Comparison of ENCODE assay signal across 8 cellular contexts in the genomic region with DNA sequence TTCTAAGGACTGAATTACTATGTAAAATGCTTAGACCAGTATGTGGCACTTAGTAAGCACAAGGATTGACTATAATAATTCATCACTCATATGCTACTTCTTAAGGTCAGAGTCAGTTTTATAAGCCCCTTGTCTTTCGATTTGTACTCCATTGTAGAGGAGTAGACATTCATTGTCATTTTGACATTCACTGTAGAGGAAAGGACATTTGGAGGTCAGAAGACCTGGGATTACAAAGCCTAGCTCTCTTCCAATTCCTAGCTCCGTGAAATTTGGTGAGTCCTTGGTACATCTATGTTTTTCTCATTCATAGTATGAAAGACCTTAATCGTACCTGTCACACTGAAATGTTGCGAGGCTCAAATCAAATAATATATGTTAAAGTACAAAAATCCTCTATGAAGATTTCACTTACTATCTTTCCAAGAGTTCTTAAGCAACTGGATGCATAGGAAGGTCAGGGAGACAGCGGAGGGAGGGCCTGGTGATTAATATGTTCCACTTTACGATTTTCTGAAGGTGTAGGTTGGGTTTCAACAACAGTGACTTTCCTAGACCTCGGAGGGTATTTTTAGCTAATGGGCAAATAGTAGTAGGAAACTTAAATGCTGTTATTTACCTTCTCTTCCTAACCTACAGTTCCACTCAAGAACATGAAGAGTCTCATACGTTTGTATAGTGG. TPM values are rescaled to one million over a fixed set of nuclear protein-coding genes. Genes with fewer than 3 reads are reported as not detected.
DNase-seq lines count a peak whose midpoint lies in the region; ATAC-seq and TF ChIP-seq lines count a peak whose summit lies in the region.

No MANE protein-coding gene starts in this region.

- no peaks in the 10 kb centered on the region for H3K27me3 Mint-ChIP-seq in activated CD4-positive, alpha-beta T cell treated with anti-CD3 and anti-CD28 coated beads, Interleukin-2, amount 10 ng/mL, durations not matched to agents 7 days and 5 days
- no peaks in the 10 kb centered on the region for H3K27me3 Mint-ChIP-seq in WTC11 (ENCODE audit: low read depth)
- no peaks in the 10 kb centered on the region for H3K27me3 Mint-ChIP-seq in stimulated activated naive B cell treated with anti-CD40 and anti-IgM and Interleukin-4, amounts not matched to agents 10 μg/mL and 1 μg/mL and 100 μg/mL, for 72 hours

- no peak for DNase-seq in activated CD4-positive, alpha-beta T cell treated with anti-CD3 and anti-CD28 coated beads, Interleukin-2, amount 10 ng/mL, durations not matched to agents 7 days and 5 days
- DNase-seq in activated CD4-positive, alpha-beta T cell treated with anti-CD3 and anti-CD28 coated beads, Interleukin-2, amount 50 U/mL, for 48 hours = no peak
- DNase-seq in WTC11 (ENCODE audit: low spot score) (no peak), SW480 (ENCODE audit: low spot score) (no peak), NCI-H82 (lab: John Stamatoyannopoulos, UW) (no peak)
- no peak for DNase-seq in stimulated activated naive B cell treated with anti-CD40 and anti-IgM and Interleukin-4, amounts not matched to agents 10 μg/mL and 1 μg/mL and 100 μg/mL, for 72 hours

- POLR2A ChIA-PET in activated CD4-positive, alpha-beta T cell treated with anti-CD3 and anti-CD28 coated beads, Interleukin-2, amount 10 ng/mL, durations not matched to agents 7 days and 5 days (lab: Charles Lee) = interaction anchor here (0.6 kb wide), 1 partner anchor 61 kb away, joined by 3 read pairs; no protein-coding TSS in a partner anchor
- POLR2A ChIA-PET in WTC11 (lab: Charles Lee) = interaction anchor here (0.8 kb wide), 1 partner anchor 35 kb away, joined by 3 read pairs; no protein-coding TSS in a partner anchor

- peak overlapping the region; percentile 88 for H3K4me3 ChIP-seq in iPS-11a (ENCODE audit: low read depth, low read length)

- CTCF ChIA-PET in activated CD4-positive, alpha-beta T cell treated with anti-CD3 and anti-CD28 coated beads, Interleukin-2, amount 10 ng/mL, durations not matched to agents 7 days and 5 days (lab: Charles Lee) = interaction anchor here (0.7 to 1.1 kb wide), 4 partner anchors 9 to 235 kb away, joined by 3 read pairs; no protein-coding TSS in a partner anchor
- CTCF ChIA-PET in WTC11 (lab: Charles Lee) = no interaction called here

- H3K4me3 Mint-ChIP-seq in activated CD4-positive, alpha-beta T cell treated with anti-CD3 and anti-CD28 coated beads, Interleukin-2, amount 10 ng/mL, durations not matched to agents 7 days and 5 days = peak overlapping the region; percentile 95
- peak overlapping the region; percentile 92 for H3K4me3 Mint-ChIP-seq in WTC11
- H3K4me3 Mint-ChIP-seq in stimulated activated naive B cell treated with anti-CD40 and anti-IgM and Interleukin-4, amounts not matched to agents 10 μg/mL and 1 μg/mL and 100 μg/mL, for 72 hours = peak overlapping the region; percentile 95 to 99

- H3K27ac Mint-ChIP-seq in activated CD4-positive, alpha-beta T cell treated with anti-CD3 and anti-CD28 coated beads, Interleukin-2, amount 10 ng/mL, durations not matched to agents 7 days and 5 days = peak overlapping the region; percentile 93
- peak overlapping the region; percentile 100 for H3K27ac Mint-ChIP-seq in WTC11
- peak overlapping the region; percentile 97 for H3K27ac Mint-ChIP-seq in stimulated activated naive B cell treated with anti-CD40 and anti-IgM and Interleukin-4, amounts not matched to agents 10 μg/mL and 1 μg/mL and 100 μg/mL, for 72 hours

- TF ChIP-seq CTCF in WTC11 (IDR thresholded peaks at IDR 0.05) = no peak

- ATAC-seq in WTC11 (no peak), GM19463 (IDR thresholded peaks at IDR 0.05; ENCODE audit: unreplicated experiment) (no peak)
- ATAC-seq in stimulated activated naive B cell treated with anti-CD40 and anti-IgM and Interleukin-4, amounts not matched to agents 10 μg/mL and 1 μg/mL and 100 μg/mL, for 72 hours (replicated peaks) = no peak

- no peaks in the 10 kb centered on the region for H3K9me3 Mint-ChIP-seq in activated CD4-positive, alpha-beta T cell treated with anti-CD3 and anti-CD28 coated beads, Interleukin-2, amount 10 ng/mL, durations not matched to agents 7 days and 5 days
- no peaks in the 10 kb centered on the region for H3K9me3 Mint-ChIP-seq in WTC11
- H3K9me3 Mint-ChIP-seq in stimulated activated naive B cell treated with anti-CD40 and anti-IgM and Interleukin-4, amounts not matched to agents 10 μg/mL and 1 μg/mL and 100 μg/mL, for 72 hours = no peaks in the 10 kb centered on the region

- H3K4me1 Mint-ChIP-seq in activated CD4-positive, alpha-beta T cell treated with anti-CD3 and anti-CD28 coated beads, Interleukin-2, amount 10 ng/mL, durations not matched to agents 7 days and 5 days = peaks cover 31% of the 10 kb centered on the region
- peaks cover 34% of the 10 kb centered on the region for H3K4me1 Mint-ChIP-seq in WTC11
- H3K4me1 Mint-ChIP-seq in stimulated activated naive B cell treated with anti-CD40 and anti-IgM and Interleukin-4, amounts not matched to agents 10 μg/mL and 1 μg/mL and 100 μg/mL, for 72 hours = peaks cover 9 to 36% of the 10 kb centered on the region in 2 donors

- H3K36me3 Mint-ChIP-seq in activated CD4-positive, alpha-beta T cell treated with anti-CD3 and anti-CD28 coated beads, Interleukin-2, amount 10 ng/mL, durations not matched to agents 7 days and 5 days (ENCODE audit: low read depth) = peaks cover 23% of the 10 kb centered on the region
- peaks cover 8% of the 10 kb centered on the region; the same call in 1 of the 2 replicates for H3K36me3 Mint-ChIP-seq in WTC11
- peaks cover 5 to 14% of the 10 kb centered on the region in 2 donors for H3K36me3 Mint-ChIP-seq in stimulated activated naive B cell treated with anti-CD40 and anti-IgM and Interleukin-4, amounts not matched to agents 10 μg/mL and 1 μg/mL and 100 μg/mL, for 72 hours

TF ChIP-seq in WTC11, 78 proteins besides CTCF, POLR2A, EP300 and RAD21 (continues in another document):
- no peak for TF ChIP-seq ZNF423 (CRISPR knock-in tag; IDR thresholded peaks at IDR 0.05)
- no peak for TF ChIP-seq SP1 (CRISPR knock-in tag; conservative IDR thresholded peaks at IDR 0.05)
- TF ChIP-seq, protein P1, sequence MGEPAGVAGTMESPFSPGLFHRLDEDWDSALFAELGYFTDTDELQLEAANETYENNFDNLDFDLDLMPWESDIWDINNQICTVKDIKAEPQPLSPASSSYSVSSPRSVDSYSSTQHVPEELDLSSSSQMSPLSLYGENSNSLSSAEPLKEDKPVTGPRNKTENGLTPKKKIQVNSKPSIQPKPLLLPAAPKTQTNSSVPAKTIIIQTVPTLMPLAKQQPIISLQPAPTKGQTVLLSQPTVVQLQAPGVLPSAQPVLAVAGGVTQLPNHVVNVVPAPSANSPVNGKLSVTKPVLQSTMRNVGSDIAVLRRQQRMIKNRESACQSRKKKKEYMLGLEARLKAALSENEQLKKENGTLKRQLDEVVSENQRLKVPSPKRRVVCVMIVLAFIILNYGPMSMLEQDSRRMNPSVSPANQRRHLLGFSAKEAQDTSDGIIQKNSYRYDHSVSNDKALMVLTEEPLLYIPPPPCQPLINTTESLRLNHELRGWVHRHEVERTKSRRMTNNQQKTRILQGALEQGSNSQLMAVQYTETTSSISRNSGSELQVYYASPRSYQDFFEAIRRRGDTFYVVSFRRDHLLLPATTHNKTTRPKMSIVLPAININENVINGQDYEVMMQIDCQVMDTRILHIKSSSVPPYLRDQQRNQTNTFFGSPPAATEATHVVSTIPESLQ (CRISPR knock-in tag; IDR thresholded peaks at IDR 0.05) = no peak
- no peak for TF ChIP-seq CREB1 (CRISPR knock-in tag; IDR thresholded peaks at IDR 0.05)
- no peak for TF ChIP-seq AR (CRISPR knock-in tag; IDR thresholded peaks at IDR 0.05)
- no peak for TF ChIP-seq IRF2 (CRISPR knock-in tag; IDR thresholded peaks at IDR 0.05; ENCODE audit: borderline replicate concordance, low read depth)
- no peak for TF ChIP-seq ZNF121 (CRISPR knock-in tag; IDR thresholded peaks at IDR 0.05)
- TF ChIP-seq, protein P2, sequence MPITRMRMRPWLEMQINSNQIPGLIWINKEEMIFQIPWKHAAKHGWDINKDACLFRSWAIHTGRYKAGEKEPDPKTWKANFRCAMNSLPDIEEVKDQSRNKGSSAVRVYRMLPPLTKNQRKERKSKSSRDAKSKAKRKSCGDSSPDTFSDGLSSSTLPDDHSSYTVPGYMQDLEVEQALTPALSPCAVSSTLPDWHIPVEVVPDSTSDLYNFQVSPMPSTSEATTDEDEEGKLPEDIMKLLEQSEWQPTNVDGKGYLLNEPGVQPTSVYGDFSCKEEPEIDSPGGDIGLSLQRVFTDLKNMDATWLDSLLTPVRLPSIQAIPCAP (CRISPR knock-in tag; IDR thresholded peaks at IDR 0.05) = no peak
- TF ChIP-seq TCF7 (CRISPR knock-in tag; IDR thresholded peaks at IDR 0.05; ENCODE audit: low read depth) = no peak
- no peak for TF ChIP-seq CBFB (CRISPR knock-in tag; IDR thresholded peaks at IDR 0.05; ENCODE audit: low read depth)

RNA-seq across cellular contexts. Expression of gene EMSY, which starts 1.4 kb away (rescaled TPM):
- total RNA-seq in activated CD4-positive, alpha-beta T cell treated with anti-CD3 and anti-CD28 coated beads, Interleukin-2, amount 10 ng/mL, durations not matched to agents 7 days and 5 days = 10 to 100 TPM; 28.7 to 31.8 TPM
- 25.3 to 31.1 TPM (median 29.2 TPM) in 3 replicates for total RNA-seq in WTC11 (2021)
